In genomic region chr12:96489392-96490056, GRCh38 we compare ENCODE assay signal across 1 cellular context.
TF ChIP-seq lines count a peak whose summit lies in the region.

Gene CFAP54 (plus strand): TSS chr12:96489577. CDS start chr12:96489610, 33 bp downstream.

TF ChIP-seq in K562, 482 proteins besides CTCF, POLR2A, EP300 and RAD21 (continued from another document and continues in another):
- TF ChIP-seq MYC (IDR thresholded peaks at IDR 0.05; ENCODE audit: low read depth, low read length) (peak; percentile 46; the same call in 1 of the 2 replicates), MYC (CRISPR knock-in tag; IDR thresholded peaks at IDR 0.05; ENCODE audit: borderline replicate concordance, low read depth) (no peak), NONO (IDR thresholded peaks at IDR 0.05; ENCODE audit: low read depth in 2 of 2, low read length in 1 of 2) (0 out of 4 replicates have a peak, but pooled peaks of 1 of the 2 experiments have one; percentile 22), ZKSCAN1 (IDR thresholded peaks at IDR 0.05; ENCODE audit: low read depth, low read length) (0 out of 2 replicates have a peak, but pooled peaks have one; percentile 27), ILF3 (IDR thresholded peaks at IDR 0.05; ENCODE audit: borderline replicate concordance) (no peak), ZNF408 (CRISPR knock-in tag; IDR thresholded peaks at IDR 0.05; ENCODE audit: low read depth) (no peak), U2AF1 (optimal IDR thresholded peaks at IDR 0.05; ENCODE audit: low read depth, low read length) (no peak), SETDB1 (IDR thresholded peaks at IDR 0.05; ENCODE audit: low read length) (no peak), POLR2H (tag; IDR thresholded peaks at IDR 0.05; ENCODE audit: low read depth) (no peak), ETV6 (IDR thresholded peaks at IDR 0.05; ENCODE audit: borderline replicate concordance in 1 of 2, low read depth in 2 of 2, low read length in 1 of 2) (no peak), ETV6 (CRISPR knock-in tag; IDR thresholded peaks at IDR 0.05; ENCODE audit: borderline replicate concordance) (no peak), TBL1XR1 (IDR thresholded peaks at IDR 0.05; ENCODE audit: low read length in 2 of 2) (peak in 1 of 2 experiments; percentile 58; a peak in 1 of 4 replicates), NFRKB (IDR thresholded peaks at IDR 0.05; ENCODE audit: low read depth) (no peak), U2AF2 (optimal IDR thresholded peaks at IDR 0.05; ENCODE audit: low read depth, low read length) (no peak), NFE2 (IDR thresholded peaks at IDR 0.05; ENCODE audit: low read depth) (no peak), ELK1 (CRISPR knock-in tag; IDR thresholded peaks at IDR 0.05) (no peak), MCM7 (IDR thresholded peaks at IDR 0.05) (no peak), TGIF2 (CRISPR knock-in tag; IDR thresholded peaks at IDR 0.05) (no peak), TFAP4 (CRISPR knock-in tag; IDR thresholded peaks at IDR 0.05; ENCODE audit: borderline replicate concordance) (peak; percentile 58; the same call in 1 of the 2 replicates), ZNF407 (IDR thresholded peaks at IDR 0.05; ENCODE audit: low read depth) (no peak), E2F6 (IDR thresholded peaks at IDR 0.05; ENCODE audit: borderline replicate concordance in 1 of 2, extremely low read depth in 1 of 2, insufficient read depth in 1 of 2, insufficient read length in 1 of 2, low read depth in 1 of 2, low read length in 1 of 2, poor library complexity in 1 of 2, severe bottlenecking in 1 of 2) (peak; percentile 30 to 57), RBM22 (IDR thresholded peaks at IDR 0.05; ENCODE audit: low read depth, low read length, poor library complexity, severe bottlenecking) (peak; percentile 100), GATAD2A (IDR thresholded peaks at IDR 0.05) (no peak), MAFF (IDR thresholded peaks at IDR 0.05; ENCODE audit: low read length) (no peak), FOXJ2 (tag; IDR thresholded peaks at IDR 0.05) (peak; percentile 98), HMGXB4 (CRISPR knock-in tag; IDR thresholded peaks at IDR 0.05) (no peak), NEUROD1 (IDR thresholded peaks at IDR 0.05; ENCODE audit: borderline replicate concordance, low read depth, low read length, partially characterized antibody) (peak; percentile 98), IRF1 (CRISPR knock-in tag; IDR thresholded peaks at IDR 0.05; ENCODE audit: borderline replicate concordance) (no peak), RBBP5 (IDR thresholded peaks at IDR 0.05; ENCODE audit: borderline replicate concordance, insufficient read depth, low read length, poor library complexity, severe bottlenecking) (no peak), KLF1 (tag; IDR thresholded peaks at IDR 0.05) (peak; percentile 54; the same call in 1 of the 2 replicates), PREB (CRISPR knock-in tag; IDR thresholded peaks at IDR 0.05) (no peak), SMARCA4 (IDR thresholded peaks at IDR 0.05) (no peak), THAP12 (CRISPR knock-in tag; IDR thresholded peaks at IDR 0.05) (no peak), SMAD2 (IDR thresholded peaks at IDR 0.05; ENCODE audit: low read depth, low read length) (no peak), JUN (IDR thresholded peaks at IDR 0.05; ENCODE audit: borderline replicate concordance, low read depth, low read length) (no peak), JUN (CRISPR knock-in tag; IDR thresholded peaks at IDR 0.05; ENCODE audit: borderline replicate concordance) (no peak), ZNF584 (CRISPR knock-in tag; IDR thresholded peaks at IDR 0.05; ENCODE audit: low read depth) (no peak), PHF21A (IDR thresholded peaks at IDR 0.05; ENCODE audit: borderline replicate concordance, low read depth) (no peak), E2F1 (CRISPR knock-in tag; IDR thresholded peaks at IDR 0.05) (peak; percentile 86), COPS2 (conservative IDR thresholded peaks at IDR 0.05) (no peak), ZFP91 (CRISPR knock-in tag; IDR thresholded peaks at IDR 0.05) (no peak), ZNF282 (CRISPR knock-in tag; IDR thresholded peaks at IDR 0.05) (no peak), ZNF274 (IDR thresholded peaks at IDR 0.05; ENCODE audit: borderline replicate concordance, low read depth, low read length) (no peak), WHSC1 (IDR thresholded peaks at IDR 0.05; ENCODE audit: low read length) (no peak)
